Comparison of ENCODE assay signal across 24 cellular contexts in the genomic region with DNA sequence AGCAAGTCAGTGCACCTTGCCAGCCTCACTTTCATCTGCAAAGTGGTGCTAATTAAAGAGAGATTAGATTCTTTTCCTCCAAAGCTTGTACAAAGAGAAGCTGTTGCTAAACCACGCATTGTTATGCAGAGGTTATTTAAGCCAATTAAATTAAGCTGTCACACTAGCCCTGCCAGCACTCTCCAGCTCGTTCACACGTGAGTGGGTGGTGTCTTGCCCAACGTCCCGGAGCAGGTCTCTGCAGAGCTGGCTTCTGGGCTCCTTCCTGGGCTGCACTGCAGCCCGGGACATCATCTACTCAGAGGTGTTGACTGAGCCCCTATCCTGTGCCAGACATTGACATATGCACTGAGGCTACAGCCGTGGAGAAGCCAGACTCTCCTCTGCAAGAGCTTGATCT.
A peak's percentile ranks its signal among the peaks of the same experiment; 100 is the strongest.
DNase-seq lines count a peak whose midpoint lies in the region; ATAC-seq, FAIRE-seq and TF ChIP-seq lines count a peak whose summit lies in the region.
"Had no signal": no experiment of that assay in that cellular context is flagged by ENCODE, and none has a peak within 500 bp of the region (broad histone marks: within the 10 kb centered on the region; RNA-seq: fewer than 3 reads in every experiment).

No MANE protein-coding gene starts in this region.

- H3K27ac ChIP-seq in left ventricle myocardium inferior (replicated peaks) (no peak overlapping the region), keratinocyte (ENCODE audit: control insufficient read depth, insufficient read depth, low read length) (no peak overlapping the region), WERI-Rb-1 (no peak overlapping the region)
- H3K27ac ChIP-seq: colonic mucosa, epithelial cell of prostate, heart left ventricle, Peyer's patch had no signal

- ATAC-seq in Right ventricle myocardium inferior: peak; percentile 50
- ATAC-seq: HCT116; stimulated activated naive CD8-positive, alpha-beta T cell treated with anti-CD3 and anti-CD28 coated beads, Interleukin-15, amount 100 ng/mL, for 72 hours had no signal

- H2AFZ ChIP-seq in keratinocyte (ENCODE audit: control insufficient read depth, low read length): no peak overlapping the region

- H3K79me2 ChIP-seq in keratinocyte (ENCODE audit: control insufficient read depth, insufficient read depth, low read length): no peaks in the 10 kb centered on the region

- no peaks in the 10 kb centered on the region for H3K27me3 ChIP-seq in left ventricle myocardium inferior (ENCODE audit: low read depth)
- no peaks in the 10 kb centered on the region for H3K27me3 ChIP-seq in keratinocyte (ENCODE audit: control insufficient read depth, extremely low read depth, insufficient read depth, low read length)
- no peaks in the 10 kb centered on the region for H3K27me3 ChIP-seq in WERI-Rb-1 (ENCODE audit: insufficient read depth, low read depth, severe bottlenecking)
- H3K27me3 ChIP-seq: colonic mucosa, heart left ventricle, Peyer's patch had no signal

- no peaks in the 10 kb centered on the region for H4K20me1 ChIP-seq in keratinocyte (ENCODE audit: control insufficient read depth, extremely low read depth, insufficient read depth, low read length)

- no peak overlapping the region for H3K9ac ChIP-seq in keratinocyte (ENCODE audit: control insufficient read depth, extremely low read depth, insufficient read depth, low read length)

- no peak overlapping the region for H3K4me3 ChIP-seq in left ventricle myocardium inferior
- no peak overlapping the region for H3K4me3 ChIP-seq in keratinocyte (ENCODE audit: control insufficient read depth in 2 of 3, extremely low read depth in 1 of 3, insufficient read depth in 2 of 3, low read depth in 1 of 3, low read length in 3 of 3)
- H3K4me3 ChIP-seq in WERI-Rb-1 (ENCODE audit: low read depth, low read length): no peak overlapping the region
- H3K4me3 ChIP-seq: colonic mucosa, heart left ventricle, Peyer's patch had no signal

- TF ChIP-seq CTCF in left ventricle myocardium inferior (IDR thresholded peaks at IDR 0.05; ENCODE audit: borderline replicate concordance) (no peak), keratinocyte (optimal IDR thresholded peaks at IDR 0.05 in 1 of 3, IDR thresholded peaks at IDR 0.05 in 1 of 3, conservative IDR thresholded peaks at IDR 0.05 in 1 of 3; ENCODE audit: extremely low read depth in 1 of 3, insufficient read depth in 2 of 3, low read length in 3 of 3) (no peak), WERI-Rb-1 (IDR thresholded peaks at IDR 0.05; ENCODE audit: low read depth, low read length) (no peak)

- H3K4me1 ChIP-seq in left ventricle myocardium inferior (no peaks in the 10 kb centered on the region), keratinocyte (ENCODE audit: control insufficient read depth, extremely low read depth, insufficient read depth, low read length) (peaks cover 19% of the 10 kb centered on the region)
- H3K4me1 ChIP-seq: heart left ventricle had no signal

- FAIRE-seq in keratinocyte (lab: Jason Lieb, UNC): peak; percentile 55
- peak; percentile 63 for FAIRE-seq in urothelium cell line (lab: Jason Lieb, UNC)
- FAIRE-seq: A204.1, TTC549 had no signal

- DNase-seq in Right ventricle myocardium inferior (ENCODE audit: missing footprints): peak; percentile 13
- DNase-seq in left ventricle myocardium inferior: no peak
- peak; percentile 75 for DNase-seq in astrocyte of the hippocampus (ENCODE audit: low read depth, low spot score)
- no peak for DNase-seq in keratinocyte (ENCODE audit: low read depth, low spot score)
- peak; percentile 30 for DNase-seq in urothelium cell line (ENCODE audit: low spot score)
- no peak for DNase-seq in WERI-Rb-1
- DNase-seq in AML-193 (lab: John Stamatoyannopoulos, UW): no peak
- no peak for DNase-seq in activated CD4-positive, alpha-beta T cell treated with anti-CD3 and anti-CD28 coated beads for 4 hours
- DNase-seq: activated CD4-positive, alpha-beta T cell treated with anti-CD3 and anti-CD28 coated beads, Interleukin-2, amount 50 U/mL, for 1 hour; activated naive CD4-positive, alpha-beta T cell treated with Interleukin-2 at 50 U/mL for 16 hours; anterior cingulate cortex; colonic mucosa; DND-41; heart left ventricle; immature natural killer cell; NCI-H2029 treated with DMSO at 0.1 percent for 48 hours; NCI-H69; Peyer's patch; right cardiac atrium; stimulated activated naive CD8-positive, alpha-beta T cell treated with anti-CD3 and anti-CD28 coated beads, Interleukin-15, amount 100 ng/mL, for 72 hours had no signal

- dilution Hi-C loops in keratinocyte (cut with MboI; ENCODE audit: extremely low pct_ligation_motif_present, low sequenced_read_pairs): no loop called here

- H3K9me1 ChIP-seq in keratinocyte (ENCODE audit: control insufficient read depth, extremely low read depth, insufficient read depth, low read length): no peaks in the 10 kb centered on the region

- H3K9me3 ChIP-seq in left ventricle myocardium inferior (replicated peaks) (no peaks in the 10 kb centered on the region), keratinocyte (ENCODE audit: control insufficient read depth, low read depth, low read length) (no peaks in the 10 kb centered on the region), WERI-Rb-1 (ENCODE audit: severe bottlenecking) (no peaks in the 10 kb centered on the region)
- H3K9me3 ChIP-seq: colonic mucosa, heart left ventricle, Peyer's patch had no signal

- intact Hi-C loops in Right ventricle myocardium inferior (cut with DNase I): no loop called here
- intact Hi-C loops in left ventricle myocardium inferior (cut with micrococcal nuclease): no loop called here

- H3K4me2 ChIP-seq in keratinocyte (ENCODE audit: control insufficient read depth, extremely low read depth, insufficient read depth, low read depth, low read length): no peak overlapping the region

- H3K36me3 ChIP-seq in left ventricle myocardium inferior (no peaks in the 10 kb centered on the region), keratinocyte (ENCODE audit: control insufficient read depth in 2 of 2, extremely low read depth in 1 of 2, insufficient read depth in 2 of 2, low read length in 2 of 2) (no peaks in the 10 kb centered on the region), WERI-Rb-1 (no peaks in the 10 kb centered on the region)
- H3K36me3 ChIP-seq: colonic mucosa, heart left ventricle, Peyer's patch had no signal

Comparison
In these comparisons a context has a peak if more than half of its experiments do, and no peak if none do; other contexts are left out.
1. DNase-seq: peak in Right ventricle myocardium inferior (single experiment), astrocyte of the hippocampus (single experiment) and urothelium cell line (single experiment); none in left ventricle myocardium inferior (single experiment), keratinocyte (single experiment), WERI-Rb-1 (single experiment), AML-193 (0 of 2) and activated CD4-positive, alpha-beta T cell treated with anti-CD3 and anti-CD28 coated beads for 4 hours (0 of 2).